ENCODE assay signal across 7 cellular contexts in genomic region chr5:100900796-100901731, GRCh38. TPM values are rescaled to one million over a fixed set of nuclear protein-coding genes. Genes with fewer than 3 reads are reported as not detected.
A peak's percentile ranks its signal among the peaks of the same experiment; 100 is the strongest.
DNase-seq lines count a peak whose midpoint lies in the region; ATAC-seq lines count a peak whose summit lies in the region.

No MANE protein-coding gene starts in this region.

- peak overlapping the region; percentile 61 for H3K4me3 ChIP-seq in mesodermal cell (ENCODE audit: extremely low read depth, insufficient read depth, low read length, poor library complexity, severe bottlenecking)

- peak; percentile 19 to 51 for DNase-seq in NCI-H446 (lab: John Stamatoyannopoulos, UW)
- peak; percentile 88 for DNase-seq in activated CD4-positive, alpha-beta T cell treated with anti-CD3 and anti-CD28 coated beads, Interleukin-2, amount 50 U/mL, for 1 hour
- peak; percentile 86 for DNase-seq in effector CD4-positive, alpha-beta T cell
- DNase-seq in stimulated activated CD8-positive, alpha-beta memory T cell treated with anti-CD3 and anti-CD28 coated beads, Interleukin-15, amount 100 ng/mL, for 4 hours (ENCODE audit: low read depth in 2 of 2), result peak; percentile 87 to 91

- H3K4me1 ChIP-seq in mesodermal cell (ENCODE audit: control insufficient read depth, insufficient read depth, low read length, poor library complexity, severe bottlenecking), result no peaks in the 10 kb centered on the region

- WGBS in mesodermal cell (ENCODE audit: insufficient coverage in 2 of 2), 2 experiments, result 1 to 5% methylated on average over 36 to 43 of the region's 46 CpGs

- no peaks in the 10 kb centered on the region for H3K36me3 ChIP-seq in mesodermal cell (ENCODE audit: control insufficient read depth, insufficient read depth, low read length)

- peak; percentile 26 for ATAC-seq in GM18520 (IDR thresholded peaks at IDR 0.05; ENCODE audit: unreplicated experiment)
- ATAC-seq in HG03025 (IDR thresholded peaks at IDR 0.05; ENCODE audit: low FRiP score, unreplicated experiment), result peak; percentile 27

- peak overlapping the region; percentile 70 for H3K27ac ChIP-seq in mesodermal cell (ENCODE audit: low read depth, low read length, severe bottlenecking)

- no peaks in the 10 kb centered on the region for H3K9me3 ChIP-seq in mesodermal cell (ENCODE audit: control insufficient read depth, low read length)

RNA-seq across cellular contexts. Expression of gene ST8SIA4, which starts 2.0 kb away (rescaled TPM):
- polyA plus RNA-seq in mesodermal cell (2013, experiment 1 of 2), result 6.2 TPM
- 5.4 TPM for polyA plus RNA-seq in mesodermal cell (2013, experiment 2 of 2)

Comparison
In these comparisons a context has a peak if more than half of its experiments do, and no peak if none do; other contexts are left out.
1. Peak in every context shown above with its lines: DNase-seq, ATAC-seq, H3K4me3 ChIP-seq and H3K27ac ChIP-seq.
2. DNase-seq: peak in every context shown above with its lines; median percentile 89 in stimulated activated CD8-positive, alpha-beta memory T cell treated with anti-CD3 and anti-CD28 coated beads, Interleukin-15, amount 100 ng/mL, for 4 hours; 88 in activated CD4-positive, alpha-beta T cell treated with anti-CD3 and anti-CD28 coated beads, Interleukin-2, amount 50 U/mL, for 1 hour; 86 in effector CD4-positive, alpha-beta T cell; 35 in NCI-H446.